Comparison of ENCODE assay signal across 1 cellular context in the genomic region with DNA sequence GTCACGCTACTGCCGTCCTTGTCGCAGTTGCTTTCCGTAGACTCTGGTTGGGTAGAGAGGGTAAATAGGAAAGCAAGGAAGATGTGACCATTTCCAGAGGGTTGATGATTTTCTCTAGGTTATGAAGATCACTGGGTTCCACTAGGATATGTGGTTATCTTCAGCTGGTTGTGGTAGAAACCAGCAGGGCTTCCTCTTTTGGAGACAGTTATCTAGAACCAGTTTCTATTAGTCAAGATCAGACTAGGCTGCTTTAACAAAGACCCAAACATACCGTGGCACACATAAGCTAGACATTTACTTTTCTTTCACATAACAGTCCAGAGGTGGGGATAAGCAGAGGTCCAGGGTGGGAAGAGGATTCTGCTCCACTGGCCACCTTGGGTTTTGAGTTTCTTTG.
TF ChIP-seq lines count a peak whose summit lies in the region.

No MANE protein-coding gene starts in this region.

TF ChIP-seq in GM12878, 131 proteins besides CTCF, POLR2A, EP300 and RAD21:
- TF ChIP-seq, protein P1, sequence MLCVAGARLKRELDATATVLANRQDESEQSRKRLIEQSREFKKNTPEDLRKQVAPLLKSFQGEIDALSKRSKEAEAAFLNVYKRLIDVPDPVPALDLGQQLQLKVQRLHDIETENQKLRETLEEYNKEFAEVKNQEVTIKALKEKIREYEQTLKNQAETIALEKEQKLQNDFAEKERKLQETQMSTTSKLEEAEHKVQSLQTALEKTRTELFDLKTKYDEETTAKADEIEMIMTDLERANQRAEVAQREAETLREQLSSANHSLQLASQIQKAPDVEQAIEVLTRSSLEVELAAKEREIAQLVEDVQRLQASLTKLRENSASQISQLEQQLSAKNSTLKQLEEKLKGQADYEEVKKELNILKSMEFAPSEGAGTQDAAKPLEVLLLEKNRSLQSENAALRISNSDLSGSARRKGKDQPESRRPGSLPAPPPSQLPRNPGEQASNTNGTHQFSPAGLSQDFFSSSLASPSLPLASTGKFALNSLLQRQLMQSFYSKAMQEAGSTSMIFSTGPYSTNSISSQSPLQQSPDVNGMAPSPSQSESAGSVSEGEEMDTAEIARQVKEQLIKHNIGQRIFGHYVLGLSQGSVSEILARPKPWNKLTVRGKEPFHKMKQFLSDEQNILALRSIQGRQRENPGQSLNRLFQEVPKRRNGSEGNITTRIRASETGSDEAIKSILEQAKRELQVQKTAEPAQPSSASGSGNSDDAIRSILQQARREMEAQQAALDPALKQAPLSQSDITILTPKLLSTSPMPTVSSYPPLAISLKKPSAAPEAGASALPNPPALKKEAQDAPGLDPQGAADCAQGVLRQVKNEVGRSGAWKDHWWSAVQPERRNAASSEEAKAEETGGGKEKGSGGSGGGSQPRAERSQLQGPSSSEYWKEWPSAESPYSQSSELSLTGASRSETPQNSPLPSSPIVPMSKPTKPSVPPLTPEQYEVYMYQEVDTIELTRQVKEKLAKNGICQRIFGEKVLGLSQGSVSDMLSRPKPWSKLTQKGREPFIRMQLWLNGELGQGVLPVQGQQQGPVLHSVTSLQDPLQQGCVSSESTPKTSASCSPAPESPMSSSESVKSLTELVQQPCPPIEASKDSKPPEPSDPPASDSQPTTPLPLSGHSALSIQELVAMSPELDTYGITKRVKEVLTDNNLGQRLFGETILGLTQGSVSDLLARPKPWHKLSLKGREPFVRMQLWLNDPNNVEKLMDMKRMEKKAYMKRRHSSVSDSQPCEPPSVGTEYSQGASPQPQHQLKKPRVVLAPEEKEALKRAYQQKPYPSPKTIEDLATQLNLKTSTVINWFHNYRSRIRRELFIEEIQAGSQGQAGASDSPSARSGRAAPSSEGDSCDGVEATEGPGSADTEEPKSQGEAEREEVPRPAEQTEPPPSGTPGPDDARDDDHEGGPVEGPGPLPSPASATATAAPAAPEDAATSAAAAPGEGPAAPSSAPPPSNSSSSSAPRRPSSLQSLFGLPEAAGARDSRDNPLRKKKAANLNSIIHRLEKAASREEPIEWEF (IDR thresholded peaks at IDR 0.05; ENCODE audit: insufficient replicate concordance, low read depth, low read length), result no peak
- peak; percentile 36; the same call in 1 of the 2 replicates for TF ChIP-seq SPI1 (IDR thresholded peaks at IDR 0.05; ENCODE audit: borderline replicate concordance, insufficient read depth, low read depth, low read length)
- no peak for TF ChIP-seq SMC3 (IDR thresholded peaks at IDR 0.05; ENCODE audit: borderline replicate concordance, low read length)
